Comparison of ENCODE assay signal across 1 cellular context in the genomic region with DNA sequence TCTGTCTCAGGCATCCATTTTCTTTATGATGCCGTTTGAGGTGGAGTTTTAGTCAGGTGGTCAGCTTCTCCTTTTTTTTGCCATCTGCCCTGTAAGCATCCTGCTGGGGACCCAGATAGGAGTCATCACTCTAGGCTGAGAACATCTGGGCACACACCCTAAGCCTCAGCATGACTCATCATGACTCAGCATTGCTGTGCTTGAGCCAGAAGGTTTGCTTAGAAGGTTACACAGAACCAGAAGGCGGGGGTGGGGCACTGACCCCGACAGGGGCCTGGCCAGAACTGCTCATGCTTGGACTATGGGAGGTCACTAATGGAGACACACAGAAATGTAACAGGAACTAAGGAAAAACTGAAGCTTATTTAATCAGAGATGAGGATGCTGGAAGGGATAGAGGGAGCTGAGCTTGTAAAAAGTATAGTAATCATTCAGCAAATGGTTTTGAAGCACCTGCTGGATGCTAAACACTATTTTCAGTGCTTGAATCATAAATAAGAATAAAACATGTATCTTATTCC.
A peak's percentile ranks its signal among the peaks of the same experiment; 100 is the strongest.
TF ChIP-seq lines count a peak whose summit lies in the region.

No MANE protein-coding gene starts in this region.

TF ChIP-seq in K562, 482 proteins besides CTCF, POLR2A, EP300 and RAD21 (continued from another document):
- TF ChIP-seq, protein P1, sequence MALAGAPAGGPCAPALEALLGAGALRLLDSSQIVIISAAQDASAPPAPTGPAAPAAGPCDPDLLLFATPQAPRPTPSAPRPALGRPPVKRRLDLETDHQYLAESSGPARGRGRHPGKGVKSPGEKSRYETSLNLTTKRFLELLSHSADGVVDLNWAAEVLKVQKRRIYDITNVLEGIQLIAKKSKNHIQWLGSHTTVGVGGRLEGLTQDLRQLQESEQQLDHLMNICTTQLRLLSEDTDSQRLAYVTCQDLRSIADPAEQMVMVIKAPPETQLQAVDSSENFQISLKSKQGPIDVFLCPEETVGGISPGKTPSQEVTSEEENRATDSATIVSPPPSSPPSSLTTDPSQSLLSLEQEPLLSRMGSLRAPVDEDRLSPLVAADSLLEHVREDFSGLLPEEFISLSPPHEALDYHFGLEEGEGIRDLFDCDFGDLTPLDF (CRISPR knock-in tag; IDR thresholded peaks at IDR 0.05) = no peak
- TF ChIP-seq ZNF212 (CRISPR knock-in tag; IDR thresholded peaks at IDR 0.05) = peak; percentile 56; the same call in 1 of the 2 replicates
- TF ChIP-seq RREB1 (CRISPR knock-in tag; IDR thresholded peaks at IDR 0.05) = peak; percentile 78
- TF ChIP-seq THRB (CRISPR knock-in tag; conservative IDR thresholded peaks at IDR 0.05) = peak; percentile 84; the same call in 1 of the 2 replicates
- TF ChIP-seq NFE2L1 (tag; IDR thresholded peaks at IDR 0.05; ENCODE audit: borderline replicate concordance, low read depth) = peak; percentile 100
- TF ChIP-seq NONO (IDR thresholded peaks at IDR 0.05; ENCODE audit: low read depth in 2 of 2, low read length in 1 of 2) = peak in 1 of 2 experiments; percentile 90; a peak in 2 of 4 replicates
- TF ChIP-seq NFIC (IDR thresholded peaks at IDR 0.05) = peak; percentile 97
- peak; percentile 28 for TF ChIP-seq ZFP36 (IDR thresholded peaks at IDR 0.05; ENCODE audit: low read depth, low read length, partially characterized antibody)
- peak; percentile 80 for TF ChIP-seq ETV5 (CRISPR knock-in tag; IDR thresholded peaks at IDR 0.05; ENCODE audit: low read depth)
- TF ChIP-seq NBN (IDR thresholded peaks at IDR 0.05; ENCODE audit: low read depth) = peak; percentile 98
- TF ChIP-seq CXXC5 (CRISPR knock-in tag; IDR thresholded peaks at IDR 0.05) = peak; percentile 86
- TF ChIP-seq ZNF655 (CRISPR knock-in tag; IDR thresholded peaks at IDR 0.05) = no peak
- peak; percentile 92 for TF ChIP-seq FOXM1 (IDR thresholded peaks at IDR 0.05; ENCODE audit: low read depth)
- TF ChIP-seq FOXM1 (CRISPR knock-in tag; IDR thresholded peaks at IDR 0.05; ENCODE audit: low read depth) = no peak
- peak; percentile 93 for TF ChIP-seq HMGN3 (IDR thresholded peaks at IDR 0.05; ENCODE audit: borderline replicate concordance, extremely low read depth, insufficient read length, low read depth, low read length)
- peak; percentile 99 for TF ChIP-seq JUN (IDR thresholded peaks at IDR 0.05; ENCODE audit: borderline replicate concordance, low read depth, low read length)
- no peak; the same call in 1 of the 2 replicates for TF ChIP-seq JUN (CRISPR knock-in tag; IDR thresholded peaks at IDR 0.05; ENCODE audit: borderline replicate concordance)
- TF ChIP-seq RUNX1 (IDR thresholded peaks at IDR 0.05; ENCODE audit: low read depth) = peak; percentile 92
- 0 out of 2 replicates have a peak, but pooled peaks have one; percentile 24 for TF ChIP-seq DEAF1 (CRISPR knock-in tag; IDR thresholded peaks at IDR 0.05)
- peak; percentile 89 for TF ChIP-seq MECOM (CRISPR knock-in tag; IDR thresholded peaks at IDR 0.05)
- TF ChIP-seq, protein P2, sequence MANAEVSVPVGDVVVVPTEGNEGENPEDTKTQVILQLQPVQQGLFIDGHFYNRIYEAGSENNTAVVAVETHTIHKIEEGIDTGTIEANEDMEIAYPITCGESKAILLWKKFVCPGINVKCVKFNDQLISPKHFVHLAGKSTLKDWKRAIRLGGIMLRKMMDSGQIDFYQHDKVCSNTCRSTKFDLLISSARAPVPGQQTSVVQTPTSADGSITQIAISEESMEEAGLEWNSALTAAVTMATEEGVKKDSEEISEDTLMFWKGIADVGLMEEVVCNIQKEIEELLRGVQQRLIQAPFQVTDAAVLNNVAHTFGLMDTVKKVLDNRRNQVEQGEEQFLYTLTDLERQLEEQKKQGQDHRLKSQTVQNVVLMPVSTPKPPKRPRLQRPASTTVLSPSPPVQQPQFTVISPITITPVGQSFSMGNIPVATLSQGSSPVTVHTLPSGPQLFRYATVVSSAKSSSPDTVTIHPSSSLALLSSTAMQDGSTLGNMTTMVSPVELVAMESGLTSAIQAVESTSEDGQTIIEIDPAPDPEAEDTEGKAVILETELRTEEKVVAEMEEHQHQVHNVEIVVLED (CRISPR knock-in tag; IDR thresholded peaks at IDR 0.05) = no peak
- TF ChIP-seq MEF2A (IDR thresholded peaks at IDR 0.05; ENCODE audit: control insufficient read depth, low read depth, low read length) = peak; percentile 60
- TF ChIP-seq ZNF695 (CRISPR knock-in tag; IDR thresholded peaks at IDR 0.05) = no peak
- TF ChIP-seq LARP7 (IDR thresholded peaks at IDR 0.05) = no peak
- peak; percentile 82; the same call in 1 of the 2 replicates for TF ChIP-seq MEF2D (tag; conservative IDR thresholded peaks at IDR 0.05; ENCODE audit: low read depth)
- no peak for TF ChIP-seq FOXP1 (CRISPR knock-in tag; IDR thresholded peaks at IDR 0.05)
- TF ChIP-seq SMAD1 (IDR thresholded peaks at IDR 0.05; ENCODE audit: low read depth, low read length, partially characterized antibody) = peak; percentile 78
- TF ChIP-seq ZNF431 (CRISPR knock-in tag; IDR thresholded peaks at IDR 0.05) = 0 out of 2 replicates have a peak, but pooled peaks have one; percentile 44
- 0 out of 4 replicates have a peak, but pooled peaks of 1 of the 2 experiments have one; percentile 55 for TF ChIP-seq BCLAF1 (IDR thresholded peaks at IDR 0.05; ENCODE audit: borderline replicate concordance in 1 of 2, control insufficient read depth in 1 of 2, low read depth in 2 of 2, low read length in 1 of 2)
- peak; percentile 100 for TF ChIP-seq DPF2 (IDR thresholded peaks at IDR 0.05)
- peak; percentile 74 for TF ChIP-seq NR2C2 (CRISPR knock-in tag; IDR thresholded peaks at IDR 0.05)
- TF ChIP-seq NR2C2 (tag; IDR thresholded peaks at IDR 0.05) = peak; percentile 95
- peak; percentile 92; the same call in 1 of the 2 replicates for TF ChIP-seq GATAD2A (IDR thresholded peaks at IDR 0.05)
- peak; percentile 79 for TF ChIP-seq PYGO2 (tag; IDR thresholded peaks at IDR 0.05)
- TF ChIP-seq NCOA2 (IDR thresholded peaks at IDR 0.05; ENCODE audit: partially characterized antibody in 2 of 2) = peak; percentile 81 to 90
- no peak for TF ChIP-seq NR3C1 (CRISPR knock-in tag; IDR thresholded peaks at IDR 0.05)
- peak; percentile 97 for TF ChIP-seq DMBX1 (CRISPR knock-in tag; IDR thresholded peaks at IDR 0.05; ENCODE audit: borderline replicate concordance)
- TF ChIP-seq ZNF76 (CRISPR knock-in tag; IDR thresholded peaks at IDR 0.05; ENCODE audit: borderline replicate concordance) = peak; percentile 68; the same call in 1 of the 2 replicates
- peak; percentile 99 for TF ChIP-seq TAF9B (IDR thresholded peaks at IDR 0.05; ENCODE audit: partially characterized antibody)
